In genomic region chr2:226659416-226659815, GRCh38 we compare ENCODE assay signal across 1 cellular context.
TF ChIP-seq lines count a peak whose summit lies in the region.

No MANE protein-coding gene starts in this region.

TF ChIP-seq in A549, 52 proteins besides CTCF, POLR2A, EP300 and RAD21 (continued from another document):
- no peak for TF ChIP-seq RNF2 (IDR thresholded peaks at IDR 0.05; ENCODE audit: borderline replicate concordance, low read depth)
- TF ChIP-seq PHF8 (IDR thresholded peaks at IDR 0.05; ENCODE audit: borderline replicate concordance, low read depth), result no peak
- TF ChIP-seq REST (IDR thresholded peaks at IDR 0.05), result no peak
TF ChIP-seq in A549: peak in this region for 0.
